Comparison of ENCODE assay signal across 19 cellular contexts in genomic region chr10:119257894-119258293, GRCh38. TPM values are rescaled to one million over a fixed set of nuclear protein-coding genes. Genes with fewer than 3 reads are reported as not detected.
A peak's percentile ranks its signal among the peaks of the same experiment; 100 is the strongest.
DNase-seq lines count a peak whose midpoint lies in the region; ATAC-seq and TF ChIP-seq lines count a peak whose summit lies in the region.
"Had no signal": no experiment of that assay in that cellular context is flagged by ENCODE, and none has a peak within 500 bp of the region (broad histone marks: within the 10 kb centered on the region; RNA-seq: fewer than 3 reads in every experiment).

No MANE protein-coding gene starts in this region.

- H3K36me3 Mint-ChIP-seq in chondrocyte (ENCODE audit: low read depth) (no peaks in the 10 kb centered on the region), naive B cell (peaks cover 0 to 6% of the 10 kb centered on the region in 2 donors), type B pancreatic cell (peaks cover 5% of the 10 kb centered on the region)

- no peaks in the 10 kb centered on the region for H3K27me3 ChIP-seq in right atrium auricular region

- H3K4me3 Mint-ChIP-seq in chondrocyte (ENCODE audit: unreplicated experiment) (no peak overlapping the region), naive B cell (no peak overlapping the region), type B pancreatic cell (no peak overlapping the region)
- H3K4me3 Mint-ChIP-seq: CD14-positive monocyte had no signal

- peaks cover 0 to 49% of the 10 kb centered on the region in 2 donors for H3K4me1 ChIP-seq in right atrium auricular region

- no peaks in the 10 kb centered on the region for H3K9me3 ChIP-seq in right atrium auricular region

- no peaks in the 10 kb centered on the region for H3K9me3 Mint-ChIP-seq in chondrocyte (ENCODE audit: low read depth)
- peaks cover 0 to 1% (median 0%) of the 10 kb centered on the region in 7 donors for H3K9me3 Mint-ChIP-seq in naive B cell
- no peaks in the 10 kb centered on the region for H3K9me3 Mint-ChIP-seq in type B pancreatic cell

- H3K4me1 Mint-ChIP-seq in chondrocyte (ENCODE audit: low read depth) (peaks cover 22% of the 10 kb centered on the region), naive B cell (peaks cover 27 to 36% (median 31%) of the 10 kb centered on the region in 3 donors), type B pancreatic cell (ENCODE audit: unreplicated experiment) (peaks cover 32% of the 10 kb centered on the region)

- peak overlapping the region; percentile 16 to 27 for H3K27ac ChIP-seq in right atrium auricular region
- H3K27ac ChIP-seq: GM23248, HL-60, RWPE1 had no signal

- no peak for ATAC-seq in naive B cell (ENCODE audit: low read depth in 2 of 2)
- ATAC-seq: A549 had no signal

- H3K27me3 Mint-ChIP-seq in chondrocyte (ENCODE audit: low read depth) (no peaks in the 10 kb centered on the region), naive B cell (no peaks in the 10 kb centered on the region), type B pancreatic cell (no peaks in the 10 kb centered on the region)

- no peak for DNase-seq in right atrium auricular region (ENCODE audit: low spot score)
- no peak for DNase-seq in cardiac septum (ENCODE audit: low spot score)
- peak; percentile 40 for DNase-seq in chondrocyte (ENCODE audit: low spot score)
- no peak for DNase-seq in naive B cell
- DNase-seq in type B pancreatic cell (ENCODE audit: extremely low spot score, unreplicated experiment): no peak
- DNase-seq in NCI-H226: no peak
- no peak for DNase-seq in activated gamma-delta T cell treated with Interleukin-2 at 50 U/mL for 16 hours
- no peak for DNase-seq in stimulated activated CD4-positive, alpha-beta T cell treated with anti-CD3 and anti-CD28 coated beads, Interleukin-2, amount 100 ng/mL, for 24 hours
- DNase-seq: DMS79; GM23248; KBM-7; NCI-H1048; NCI-H2107; NK-92 treated with Interleukin-12 subunit alpha and Interleukin-12 subunit beta, amount 100 ng/mL, for 24 hours; OCI-M1 had no signal

- no peaks in the 10 kb centered on the region for H3K36me3 ChIP-seq in right atrium auricular region

- intact Hi-C loops in cardiac septum (cut with DNase I): no loop called here

- H3K27ac Mint-ChIP-seq in chondrocyte (ENCODE audit: unreplicated experiment) (no peak overlapping the region), naive B cell (peak overlapping the region in 5 of 6 donors; percentile 54 to 79 (median 71)), type B pancreatic cell (peak overlapping the region; percentile 65)

- no peak overlapping the region for H3K4me3 ChIP-seq in right atrium auricular region
- H3K4me3 ChIP-seq: A549, GM23248 had no signal

- no peak for TF ChIP-seq CTCF in right atrium auricular region (IDR thresholded peaks at IDR 0.05)
- no peak for TF ChIP-seq CTCF in chondrocyte (IDR thresholded peaks at IDR 0.05)
- TF ChIP-seq CTCF in type B pancreatic cell (conservative IDR thresholded peaks at IDR 0.05): no peak

RNA-seq across cellular contexts. Expression of gene GRK5, which starts 50.5 kb away (rescaled TPM):
- 10 to 100 TPM; 19.2 to 53.8 TPM for total RNA-seq in right atrium auricular region
- total RNA-seq in cardiac septum: 17.6 TPM
- total RNA-seq in chondrocyte: 11.7 to 16.4 TPM (median 15.7 TPM) in 3 replicates
- polyA plus RNA-seq in naive B cell (ENCODE audit: low read depth in 6 of 6): 10 to 100 TPM in 4 of 6 donors, 1 to 10 TPM in 2; 7.2 to 24.6 (median 13.7) TPM
- total RNA-seq in type B pancreatic cell (ENCODE audit: low replicate concordance): 10.8 and 24.8 TPM in 2 replicates
